Comparison of ENCODE assay signal across 8 cellular contexts in genomic region chr15:77021803-77022381, GRCh38. TPM values are rescaled to one million over a fixed set of nuclear protein-coding genes. Genes with fewer than 3 reads are reported as not detected.
DNase-seq lines count a peak whose midpoint lies in the region; ATAC-seq and TF ChIP-seq lines count a peak whose summit lies in the region.

No MANE protein-coding gene starts in this region.

- peak overlapping the region; percentile 68 for H3K4me3 Mint-ChIP-seq in activated naive CD8-positive, alpha-beta T cell treated with anti-CD3 and anti-CD28 coated beads, Interleukin-2, amount 50 U/mL, for 24 hours

- intact Hi-C loops in PC-3 (cut with micrococcal nuclease), result no loop called here
- intact Hi-C loops in posterior vena cava (cut with DNase I), result loop anchor here (5.0 to 10.0 kb wide), 3 partner anchors 83 to 523 kb away; no protein-coding TSS in a partner anchor

- DNase-seq in GM04503 (ENCODE audit: low read depth) (peak; percentile 29), PC-3 (peak; percentile 25), posterior vena cava (ENCODE audit: low spot score) (peak; percentile 83), SHP77 treated with DMSO at 0.1 percent for 48 hours (lab: John Stamatoyannopoulos, UW) (no peak), tibial nerve (ENCODE audit: low spot score in 2 of 2) (no peak), NCI-H1930 (lab: John Stamatoyannopoulos, UW) (no peak)
- peak; percentile 65 for DNase-seq in activated naive CD8-positive, alpha-beta T cell treated with anti-CD3 and anti-CD28 coated beads, Interleukin-2, amount 50 U/mL, for 24 hours

- 63 to 73% methylated on average over 7 of the region's 7 CpGs for WGBS in tibial nerve, 2 donors

- TF ChIP-seq CTCF in PC-3 (conservative IDR thresholded peaks at IDR 0.05; ENCODE audit: low read depth, low read length), result no peak
- no peak for TF ChIP-seq CTCF in tibial nerve (IDR thresholded peaks at IDR 0.05)

- H3K36me3 Mint-ChIP-seq in activated naive CD8-positive, alpha-beta T cell treated with anti-CD3 and anti-CD28 coated beads, Interleukin-2, amount 50 U/mL, for 24 hours (ENCODE audit: low read depth), result peaks cover 23% of the 10 kb centered on the region

- peaks cover 6% of the 10 kb centered on the region; the same call in 1 of the 2 replicates for H3K4me1 ChIP-seq in PC-3 (ENCODE audit: insufficient read depth, low read length)
- H3K4me1 ChIP-seq in tibial nerve, result peaks cover 0 to 6% (median 1%) of the 10 kb centered on the region in 4 donors

- no peaks in the 10 kb centered on the region for H3K9me3 Mint-ChIP-seq in activated naive CD8-positive, alpha-beta T cell treated with anti-CD3 and anti-CD28 coated beads, Interleukin-2, amount 50 U/mL, for 24 hours

- H3K36me3 ChIP-seq in PC-3 (ENCODE audit: low read depth, low read length) (no peaks in the 10 kb centered on the region), tibial nerve (no peaks in the 10 kb centered on the region)

- no peak overlapping the region for H3K9ac ChIP-seq in PC-3 (ENCODE audit: low read length)

- peaks cover 75% of the 10 kb centered on the region for H3K4me1 Mint-ChIP-seq in activated naive CD8-positive, alpha-beta T cell treated with anti-CD3 and anti-CD28 coated beads, Interleukin-2, amount 50 U/mL, for 24 hours

- 0 out of 2 replicates have a peak overlapping the region, but pooled peaks have one; percentile 28 for H2AFZ ChIP-seq in PC-3 (ENCODE audit: low read length)

- TF ChIP-seq EP300 in tibial nerve (IDR thresholded peaks at IDR 0.05), result peak in 1 of 2 donors; percentile 38

- H3K9me3 ChIP-seq in PC-3 (ENCODE audit: low read length) (no peaks in the 10 kb centered on the region), tibial nerve (no peaks in the 10 kb centered on the region)

- H3F3A ChIP-seq in PC-3 (ENCODE audit: low read length, unreplicated experiment), result no peaks in the 10 kb centered on the region

- no peaks in the 10 kb centered on the region for H3K27me3 Mint-ChIP-seq in activated naive CD8-positive, alpha-beta T cell treated with anti-CD3 and anti-CD28 coated beads, Interleukin-2, amount 50 U/mL, for 24 hours

- H3K79me2 ChIP-seq in PC-3 (ENCODE audit: low read length), result no peaks in the 10 kb centered on the region

- no peaks in the 10 kb centered on the region for H4K20me1 ChIP-seq in PC-3 (ENCODE audit: low read length)

- CTCF ChIA-PET in PC-3 (lab: Charles Lee), result no interaction called here

- H3K4me3 ChIP-seq in PC-3 (ENCODE audit: low read length) (no peak overlapping the region), tibial nerve (no peak overlapping the region)

- no peak for TF ChIP-seq POLR2A in tibial nerve (IDR thresholded peaks at IDR 0.05)

- H3K9me2 ChIP-seq in PC-3 (replicated peaks; ENCODE audit: low read length), result no peaks in the 10 kb centered on the region

- no peaks in the 10 kb centered on the region for H3K27me3 ChIP-seq in PC-3 (ENCODE audit: low read length)
- H3K27me3 ChIP-seq in tibial nerve, result no peaks in the 10 kb centered on the region

- H3K4me2 ChIP-seq in PC-3 (ENCODE audit: low read length), result no peak overlapping the region

- peak overlapping the region; percentile 100 for H3K27ac Mint-ChIP-seq in activated naive CD8-positive, alpha-beta T cell treated with anti-CD3 and anti-CD28 coated beads, Interleukin-2, amount 50 U/mL, for 24 hours

- ATAC-seq in PC-3 (no peak), HG03280 (IDR thresholded peaks at IDR 0.05; ENCODE audit: unreplicated experiment) (no peak)
- ATAC-seq in activated naive CD8-positive, alpha-beta T cell treated with anti-CD3 and anti-CD28 coated beads, Interleukin-2, amount 50 U/mL, for 24 hours, result peak; percentile 68

- BruUV-seq in PC-3 (replicated peaks; lab: Mats Ljungman, UMichigan), result no TSS peak

- POLR2A ChIA-PET in PC-3 (lab: Charles Lee; ENCODE audit: unreplicated experiment), result no interaction called here

- no peak overlapping the region for H3K27ac ChIP-seq in PC-3 (ENCODE audit: low read length)
- no peak overlapping the region for H3K27ac ChIP-seq in tibial nerve

RNA-seq across cellular contexts. Expression of gene PSTPIP1, which starts 27.0 kb away (rescaled TPM):
- not detected in 2 replicates for total RNA-seq in PC-3 (2014; rRNA removed)
- 10 to 100 TPM; 12.9 to 18.1 TPM for total RNA-seq in posterior vena cava
- total RNA-seq in tibial nerve, result 10 to 100 TPM; 13.6 to 54.6 (median 19.3) TPM

RNA-seq across cellular contexts. Expression of gene TSPAN3, which starts 49.0 kb away (rescaled TPM):
- total RNA-seq in PC-3 (2014; rRNA removed) (125 and 140 TPM in 2 replicates), posterior vena cava (100 to 1,000 TPM; 111 to 128 TPM), tibial nerve (100 to 1,000 TPM; 155 to 229 (median 203) TPM)

Comparison
In these comparisons a context has a peak if more than half of its experiments do, and no peak if none do; other contexts are left out.
1. DNase-seq: peak in GM04503 (single experiment), PC-3 (single experiment), activated naive CD8-positive, alpha-beta T cell treated with anti-CD3 and anti-CD28 coated beads, Interleukin-2, amount 50 U/mL, for 24 hours (single experiment) and posterior vena cava (single experiment); none in SHP77 treated with DMSO at 0.1 percent for 48 hours (single experiment), tibial nerve (0 of 2) and NCI-H1930 (0 of 2).
2. RNA of gene PSTPIP1, which starts 27.0 kb away (total RNA-seq): 13.6 to 54.6 TPM in tibial nerve and 12.9 to 18.1 TPM in posterior vena cava; not detected in PC-3; every median in the first group is over 10 times any median in the second.